In the genomic region with DNA sequence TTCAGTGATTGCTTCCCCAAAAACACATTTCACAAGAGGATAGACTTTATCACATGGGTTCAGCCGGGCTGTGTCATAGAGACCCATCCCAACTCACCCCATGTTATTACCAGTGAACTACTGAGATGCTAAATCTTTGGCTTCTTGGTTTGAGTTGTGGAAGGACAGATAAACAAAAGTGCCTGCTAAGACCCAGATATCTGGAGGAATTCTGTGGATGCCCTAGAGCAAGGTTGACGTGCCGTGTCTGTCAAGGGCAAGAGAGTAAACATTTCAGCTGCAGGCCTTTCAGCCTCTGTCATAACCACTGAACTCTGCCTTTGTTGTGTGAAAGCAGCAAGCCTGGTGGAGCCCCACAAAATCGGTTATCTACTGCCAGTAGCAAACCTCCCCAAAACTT, we compare ENCODE assay signal across 17 cellular contexts. TPM values are rescaled to one million over a fixed set of nuclear protein-coding genes. Genes with fewer than 3 reads are reported as not detected.
DNase-seq lines count a peak whose midpoint lies in the region; ATAC-seq and TF ChIP-seq lines count a peak whose summit lies in the region.
"Had no signal": no experiment of that assay in that cellular context is flagged by ENCODE, and none has a peak within 500 bp of the region (broad histone marks: within the 10 kb centered on the region; RNA-seq: fewer than 3 reads in every experiment).

No MANE protein-coding gene starts in this region.

- no peak overlapping the region for H3K4me3 Mint-ChIP-seq in Caco-2 (ENCODE audit: unreplicated experiment)
- no peak overlapping the region for H3K4me3 Mint-ChIP-seq in activated CD8-positive, alpha-beta T cell treated with anti-CD3 and anti-CD28 coated beads for 36 hours
- H3K4me3 Mint-ChIP-seq: CD4-positive, alpha-beta memory T cell had no signal

- BruUV-seq in Caco-2 (replicated peaks; lab: Mats Ljungman, UMichigan) = no TSS peak

- H3K27me3 ChIP-seq in Caco-2 (replicated peaks; ENCODE audit: control insufficient read depth, insufficient read depth, low read length) = no peaks in the 10 kb centered on the region
- H3K27me3 ChIP-seq in SJSA1 (replicated peaks) = no peaks in the 10 kb centered on the region; the same call in 1 of the 2 replicates
- H3K27me3 ChIP-seq in psoas muscle (ENCODE audit: insufficient read depth in 3 of 3, low read length in 2 of 3) = no peaks in the 10 kb centered on the region

- no peaks in the 10 kb centered on the region for H3K36me3 Mint-ChIP-seq in Caco-2 (ENCODE audit: insufficient read depth, unreplicated experiment)
- no peaks in the 10 kb centered on the region for H3K36me3 Mint-ChIP-seq in activated CD8-positive, alpha-beta T cell treated with anti-CD3 and anti-CD28 coated beads for 36 hours (ENCODE audit: low read depth)
- H3K36me3 Mint-ChIP-seq: CD4-positive, alpha-beta memory T cell had no signal

- POLR2A ChIA-PET in Caco-2 (lab: Charles Lee) = no interaction called here
- POLR2A ChIA-PET in activated CD8-positive, alpha-beta T cell treated with anti-CD3 and anti-CD28 coated beads for 36 hours (lab: Charles Lee) = no interaction called here

- CTCF ChIA-PET in Caco-2 (lab: Charles Lee) = interaction anchor here (0.7 to 1.0 kb wide), 2 partner anchors 10 to 105 kb away, joined by 3 to 4 read pairs; no protein-coding TSS in a partner anchor
- CTCF ChIA-PET in activated CD8-positive, alpha-beta T cell treated with anti-CD3 and anti-CD28 coated beads for 36 hours (lab: Charles Lee) = interaction anchor here (1.5 kb wide), 1 partner anchor 10 kb away, joined by 6 read pairs; no protein-coding TSS in a partner anchor

- peaks cover 45% of the 10 kb centered on the region for H3K4me1 ChIP-seq in Caco-2
- H3K4me1 ChIP-seq in SJSA1 (replicated peaks) = peaks cover 49% of the 10 kb centered on the region
- H3K4me1 ChIP-seq in psoas muscle = peaks cover 30% of the 10 kb centered on the region

- intact Hi-C loops in Caco-2 (cut with micrococcal nuclease; ENCODE audit: unreplicated experiment) (loop anchor here (5.0 to 10.0 kb wide), 2 partner anchors 246 to 368 kb away; no protein-coding TSS in a partner anchor), psoas muscle (cut with DNase I) (loop anchor here in 1 of 2 donors (2.0 kb wide), 1 partner anchor 64 kb away; no protein-coding TSS in a partner anchor)
- intact Hi-C loops in activated CD8-positive, alpha-beta T cell treated with anti-CD3 and anti-CD28 coated beads for 36 hours (cut with micrococcal nuclease) = no loop called here

- H3K9me3 ChIP-seq in Caco-2 = no peaks in the 10 kb centered on the region
- no peaks in the 10 kb centered on the region for H3K9me3 ChIP-seq in SJSA1 (replicated peaks)
- no peaks in the 10 kb centered on the region for H3K9me3 ChIP-seq in psoas muscle

- ATAC-seq in psoas muscle (no peak), GM21737 (IDR thresholded peaks at IDR 0.05; ENCODE audit: unreplicated experiment) (no peak), HG03457 (IDR thresholded peaks at IDR 0.05; ENCODE audit: unreplicated experiment) (no peak)
- ATAC-seq in activated CD8-positive, alpha-beta T cell treated with anti-CD3 and anti-CD28 coated beads for 36 hours = no peak

- H3K27ac ChIP-seq in SJSA1 (peak overlapping the region; percentile 63), psoas muscle (peak overlapping the region; percentile 62)
- H3K27ac ChIP-seq: RWPE1 had no signal

- H3K27ac Mint-ChIP-seq in Caco-2 (ENCODE audit: unreplicated experiment) = peak overlapping the region; percentile 18
- H3K27ac Mint-ChIP-seq in activated CD8-positive, alpha-beta T cell treated with anti-CD3 and anti-CD28 coated beads for 36 hours = no peak overlapping the region
- H3K27ac Mint-ChIP-seq: CD4-positive, alpha-beta memory T cell had no signal

- H3K4me3 ChIP-seq in Caco-2 (ENCODE audit: low read depth, low read length) = no peak overlapping the region
- no peak overlapping the region for H3K4me3 ChIP-seq in SJSA1
- no peak overlapping the region for H3K4me3 ChIP-seq in psoas muscle

- H3K27me3 Mint-ChIP-seq in Caco-2 (ENCODE audit: insufficient read depth, unreplicated experiment) = no peaks in the 10 kb centered on the region
- peaks cover 2% of the 10 kb centered on the region for H3K27me3 Mint-ChIP-seq in activated CD8-positive, alpha-beta T cell treated with anti-CD3 and anti-CD28 coated beads for 36 hours

- H3K9me3 Mint-ChIP-seq in Caco-2 (ENCODE audit: unreplicated experiment) = no peaks in the 10 kb centered on the region
- peaks cover 2% of the 10 kb centered on the region for H3K9me3 Mint-ChIP-seq in activated CD8-positive, alpha-beta T cell treated with anti-CD3 and anti-CD28 coated beads for 36 hours

- peaks cover 31% of the 10 kb centered on the region for H3K4me1 Mint-ChIP-seq in Caco-2 (ENCODE audit: low read depth, unreplicated experiment)
- H3K4me1 Mint-ChIP-seq in activated CD8-positive, alpha-beta T cell treated with anti-CD3 and anti-CD28 coated beads for 36 hours (ENCODE audit: low read depth) = no peaks in the 10 kb centered on the region
- H3K4me1 Mint-ChIP-seq: CD4-positive, alpha-beta memory T cell had no signal

- TF ChIP-seq CTCF in Caco-2 (IDR thresholded peaks at IDR 0.05; ENCODE audit: insufficient read depth in 1 of 2, low read depth in 1 of 2, low read length in 1 of 2, severe bottlenecking in 1 of 2, unreplicated experiment in 1 of 2) (no peak), psoas muscle (IDR thresholded peaks at IDR 0.05) (no peak)
- no peak for TF ChIP-seq CTCF in activated CD8-positive, alpha-beta T cell treated with anti-CD3 and anti-CD28 coated beads for 36 hours (IDR thresholded peaks at IDR 0.05)

- WGBS in psoas muscle, 3 donors = 84 to 85% (median 85%) methylated on average over 4 of the region's 4 CpGs

- H3K36me3 ChIP-seq in Caco-2 (ENCODE audit: control insufficient read depth, insufficient read depth, low read length) (no peaks in the 10 kb centered on the region), SJSA1 (no peaks in the 10 kb centered on the region), psoas muscle (ENCODE audit: insufficient read depth in 1 of 2, low read depth in 1 of 2) (no peaks in the 10 kb centered on the region)

- DNase-seq in Caco-2 (no peak), SJSA1 (ENCODE audit: low read depth in 1 of 2, low spot score in 2 of 2) (peak; percentile 38 to 56), islet precursor cell (peak; percentile 59), psoas muscle (no peak), NCI-H1930 (lab: John Stamatoyannopoulos, UW) (no peak)
- no peak for DNase-seq in activated CD8-positive, alpha-beta T cell treated with anti-CD3 and anti-CD28 coated beads for 36 hours
- DNase-seq: CD4-positive, alpha-beta memory T cell; H7; Karpas-422; NCI-H1417; NCI-H2029; NCI-H510A; NCI-H82 had no signal

RNA-seq across cellular contexts. Expression of gene THBD, which starts 11.2 kb away (rescaled TPM):
- total RNA-seq in Caco-2 (2022) (0.77 and 1.0 TPM in 2 replicates), psoas muscle (10 to 100 TPM in 3 of 4 donors, 1 to 10 TPM in 1; 6.5 to 75.3 (median 55.2) TPM)
- total RNA-seq in SJSA1 (2014; rRNA removed; shearing (Covaris generic)) = 4.2 and 4.7 TPM in 2 replicates
- 100 to 1,000 TPM in 1 of 3 donors, 10 to 100 TPM in 2; 10.8 to 604 (median 12.9) TPM for polyA plus RNA-seq in psoas muscle
- total RNA-seq in activated CD8-positive, alpha-beta T cell treated with anti-CD3 and anti-CD28 coated beads for 36 hours = not detected
- total RNA-seq: SK-MEL-5 had no signal

RNA-seq across cellular contexts. Expression of gene CD93, which starts 25.5 kb away (rescaled TPM):
- total RNA-seq in Caco-2 (2022) = not detected in 2 replicates
- total RNA-seq in SJSA1 (2014; rRNA removed; shearing (Covaris generic)) = not detected in 2 replicates
- total RNA-seq in psoas muscle = 10 to 100 TPM; 17.6 to 35.7 (median 34.6) TPM
- polyA plus RNA-seq in psoas muscle = 10 to 100 TPM in 1 of 3 donors, 1 to 10 TPM in 2; 7.7 to 15.5 (median 9.5) TPM
- total RNA-seq in activated CD8-positive, alpha-beta T cell treated with anti-CD3 and anti-CD28 coated beads for 36 hours = under 1 TPM; 0.11 TPM
- total RNA-seq: SK-MEL-5 had no signal

RNA-seq across cellular contexts. Expression of gene SSTR4, which starts 25.5 kb away (rescaled TPM):
- not detected in 2 replicates for total RNA-seq in Caco-2 (2022)
- not detected in 2 replicates for total RNA-seq in SJSA1 (2014; rRNA removed; shearing (Covaris generic))
- total RNA-seq in psoas muscle = not detected
- polyA plus RNA-seq in psoas muscle = not detected
- not detected for total RNA-seq in activated CD8-positive, alpha-beta T cell treated with anti-CD3 and anti-CD28 coated beads for 36 hours
- total RNA-seq: CD4-positive, alpha-beta memory T cell; H7; SK-MEL-5 had no signal
- polyA plus RNA-seq: CD4-positive, alpha-beta memory T cell had no signal

Comparison
In these comparisons a context has a peak if more than half of its experiments do, and no peak if none do; other contexts are left out.
1. DNase-seq: peak in SJSA1 (2 of 2) and islet precursor cell (single experiment); none in Caco-2 (0 of 2), psoas muscle (0 of 2), activated CD8-positive, alpha-beta T cell treated with anti-CD3 and anti-CD28 coated beads for 36 hours (single experiment) and NCI-H1930 (0 of 2).
2. RNA of gene CD93, which starts 25.5 kb away (total RNA-seq): 17.6 to 35.7 TPM in psoas muscle; 0.11 TPM in activated CD8-positive, alpha-beta T cell treated with anti-CD3 and anti-CD28 coated beads for 36 hours, not detected in Caco-2 and not detected in SJSA1; every median in the first group is over 10 times any median in the second.